Comparison of ENCODE assay signal across 12 cellular contexts in genomic region chr5:82334856-82335255, GRCh38. TPM values are rescaled to one million over a fixed set of nuclear protein-coding genes. Genes with fewer than 3 reads are reported as not detected.
A peak's percentile ranks its signal among the peaks of the same experiment; 100 is the strongest.
DNase-seq lines count a peak whose midpoint lies in the region; ATAC-seq, FAIRE-seq and TF ChIP-seq lines count a peak whose summit lies in the region.
"Had no signal": no experiment of that assay in that cellular context is flagged by ENCODE, and none has a peak within 500 bp of the region (broad histone marks: within the 10 kb centered on the region; RNA-seq: fewer than 3 reads in every experiment).

No MANE protein-coding gene starts in this region.

- no peaks in the 10 kb centered on the region for H3K79me2 ChIP-seq in osteoblast (ENCODE audit: insufficient read depth, low read length)

- H4K20me1 ChIP-seq in osteoblast (ENCODE audit: insufficient read depth, low read length), result no peaks in the 10 kb centered on the region

- DNase-seq in AG08396 (ENCODE audit: low spot score) (peak; percentile 54), SJCRH30 (peak in 1 of 2 experiments; percentile 31), fibroblast of mammary gland (ENCODE audit: low read depth) (peak; percentile 69), osteoblast (ENCODE audit: insufficient read length, low spot score, missing footprints) (peak; percentile 77), putamen (ENCODE audit: low spot score) (no peak), GM12892 (ENCODE audit: insufficient read length) (no peak), NCI-H69 (lab: John Stamatoyannopoulos, UW) (no peak)
- DNase-seq: C1 segment of cervical spinal cord, transverse colon had no signal

- peak overlapping the region; percentile 51 for H3K4me2 ChIP-seq in osteoblast (ENCODE audit: insufficient read depth, low read length)

- H3K4me3 ChIP-seq in SJCRH30, result no peak overlapping the region
- H3K4me3 ChIP-seq in fibroblast of mammary gland (ENCODE audit: control insufficient read depth, low read depth, low read length), result no peak overlapping the region
- no peak overlapping the region for H3K4me3 ChIP-seq in osteoblast (ENCODE audit: insufficient read depth, low read length)
- H3K4me3 ChIP-seq: SK-N-MC, transverse colon had no signal

- H3K27me3 ChIP-seq in SJCRH30, result no peaks in the 10 kb centered on the region
- no peaks in the 10 kb centered on the region for H3K27me3 ChIP-seq in osteoblast (ENCODE audit: insufficient read depth, low read length)
- H3K27me3 ChIP-seq: transverse colon had no signal

- H3K4me1 ChIP-seq in SJCRH30 (peaks cover 14% of the 10 kb centered on the region), osteoblast (ENCODE audit: insufficient read depth, low read length) (peaks cover 52% of the 10 kb centered on the region)

- no peak for TF ChIP-seq POLR2A in GM12892 (IDR thresholded peaks at IDR 0.05; ENCODE audit: low read depth, low read length)

- H2AFZ ChIP-seq in osteoblast (ENCODE audit: low read length), result peak overlapping the region; percentile 59

- no peaks in the 10 kb centered on the region for H3K9me3 ChIP-seq in SJCRH30 (replicated peaks)
- no peaks in the 10 kb centered on the region for H3K9me3 ChIP-seq in osteoblast (ENCODE audit: low read depth, low read length)
- H3K9me3 ChIP-seq: transverse colon had no signal

- H3K36me3 ChIP-seq in SJCRH30, result no peaks in the 10 kb centered on the region
- H3K36me3 ChIP-seq in osteoblast (ENCODE audit: insufficient read depth, low read length), result no peaks in the 10 kb centered on the region
- H3K36me3 ChIP-seq: transverse colon had no signal

- no peak for ATAC-seq in HG02678 (IDR thresholded peaks at IDR 0.05; ENCODE audit: unreplicated experiment)
- ATAC-seq: natural killer cell treated with Interleukin-12 subunit alpha and Interleukin-12 subunit beta and Interleukin-15 and Interleukin-18, amount 100 ng/mL, for 72 hours had no signal

- peak overlapping the region; percentile 22; the same call in 1 of the 2 replicates for H3K27ac ChIP-seq in SJCRH30
- peak overlapping the region; percentile 86 for H3K27ac ChIP-seq in osteoblast (ENCODE audit: low read depth, low read length)
- H3K27ac ChIP-seq: SK-N-MC had no signal

- FAIRE-seq in GM12892 (lab: Jason Lieb, UNC), result no peak

- TF ChIP-seq CTCF in fibroblast of mammary gland (conservative IDR thresholded peaks at IDR 0.05; ENCODE audit: control insufficient read depth, insufficient read depth, low read depth, low read length), result no peak
- no peak for TF ChIP-seq CTCF in osteoblast (IDR thresholded peaks at IDR 0.05; ENCODE audit: extremely low read depth, low read depth, low read length)

RNA-seq across cellular contexts. Expression of gene RPS23, which starts 56.7 kb away (rescaled TPM):
- total RNA-seq in SJCRH30 (2014; rRNA removed; shearing (Covaris generic)), result 6,023 and 7,073 TPM in 2 replicates
- total RNA-seq in osteoblast, result 2,597 and 2,636 TPM in 2 replicates
- 6,893 TPM for polyA plus RNA-seq in GM12892 (2012; ENCODE audit: missing spikeins)

Comparison
In these comparisons a context has a peak if more than half of its experiments do, and no peak if none do; other contexts are left out.
1. DNase-seq: peak in AG08396 (single experiment), fibroblast of mammary gland (single experiment) and osteoblast (single experiment); none in putamen (single experiment), GM12892 (single experiment) and NCI-H69 (single experiment).